Comparison of ENCODE assay signal across 20 cellular contexts in genomic region chr7:107690611-107691010, GRCh38. TPM values are rescaled to one million over a fixed set of nuclear protein-coding genes. Genes with fewer than 3 reads are reported as not detected.
A peak's percentile ranks its signal among the peaks of the same experiment; 100 is the strongest.
DNase-seq lines count a peak whose midpoint lies in the region; ATAC-seq, FAIRE-seq and TF ChIP-seq lines count a peak whose summit lies in the region.
"Had no signal": no experiment of that assay in that cellular context is flagged by ENCODE, and none has a peak within 500 bp of the region (broad histone marks: within the 10 kb centered on the region; RNA-seq: fewer than 3 reads in every experiment).

No MANE protein-coding gene starts in this region.

- no peak overlapping the region for H3K4me3 Mint-ChIP-seq in naive thymus-derived CD8-positive, alpha-beta T cell
- H3K4me3 Mint-ChIP-seq: activated B cell treated with CpG ODN at 0.5 μM for 24 hours; activated CD8-positive, alpha-beta T cell treated with anti-CD3 and anti-CD28 coated beads for 36 hours; activated T-cell treated with anti-CD3 and anti-CD28 coated beads, Interleukin-2, amount 50 U/mL, for 4 hours; stimulated activated naive B cell treated with anti-CD40 and anti-IgM and Interleukin-4, amounts not matched to agents 10 μg/mL and 1 μg/mL and 100 μg/mL, for 72 hours had no signal

- no peak for TF ChIP-seq CTCF in pancreas (IDR thresholded peaks at IDR 0.05)

- H3K36me3 ChIP-seq in SJCRH30 = no peaks in the 10 kb centered on the region
- no peaks in the 10 kb centered on the region for H3K36me3 ChIP-seq in pancreas
- H3K36me3 ChIP-seq: SJSA1, tibial nerve had no signal

- no peak for FAIRE-seq in pancreas (lab: Jason Lieb, UNC)

- POLR2A ChIA-PET in naive thymus-derived CD8-positive, alpha-beta T cell (lab: Charles Lee) = interaction anchor here (0.6 kb wide), 1 partner anchor 150 kb away, joined by 4 read pairs; no protein-coding TSS in a partner anchor

- 33 to 51% methylated on average over 2 of the region's 2 CpGs for WGBS in pancreas, 2 donors

- no peaks in the 10 kb centered on the region for H3K27me3 ChIP-seq in SJCRH30
- no peaks in the 10 kb centered on the region for H3K27me3 ChIP-seq in pancreas
- H3K27me3 ChIP-seq: dorsolateral prefrontal cortex, SJSA1, tibial nerve had no signal

- H3K4me1 ChIP-seq in SJCRH30 (peaks cover 52% of the 10 kb centered on the region), pancreas (no peaks in the 10 kb centered on the region)

- H3K27me3 Mint-ChIP-seq in naive thymus-derived CD8-positive, alpha-beta T cell = peaks cover 5 to 16% (median 12%) of the 10 kb centered on the region in 5 donors

- no peak overlapping the region for H3K27ac Mint-ChIP-seq in naive thymus-derived CD8-positive, alpha-beta T cell
- H3K27ac Mint-ChIP-seq: activated B cell treated with CpG ODN at 0.5 μM for 24 hours; activated CD8-positive, alpha-beta T cell treated with anti-CD3 and anti-CD28 coated beads for 36 hours; stimulated activated naive B cell treated with anti-CD40 and anti-IgM and Interleukin-4, amounts not matched to agents 10 μg/mL and 1 μg/mL and 100 μg/mL, for 72 hours had no signal

- intact Hi-C loops in pancreas (cut with DNase I) = no loop called here

- DNase-seq in EL = peak; percentile 9
- DNase-seq in SJCRH30 = peak; percentile 52 to 75
- DNase-seq in dermis microvascular lymphatic vessel endothelial cell (ENCODE audit: low read depth in 2 of 2) = peak; percentile 21 to 71
- peak; percentile 36 for DNase-seq in myocyte (ENCODE audit: low read depth)
- no peak for DNase-seq in naive thymus-derived CD8-positive, alpha-beta T cell
- DNase-seq in NCI-H1694 treated with DMSO at 0.1 percent for 48 hours (lab: John Stamatoyannopoulos, UW) = no peak
- DNase-seq in NCI-H2081 (lab: John Stamatoyannopoulos, UW) = no peak
- DNase-seq in pancreas = no peak
- DNase-seq: activated B cell treated with CpG ODN at 0.5 μM for 24 hours; activated CD8-positive, alpha-beta T cell treated with anti-CD3 and anti-CD28 coated beads for 36 hours; activated naive CD4-positive, alpha-beta T cell treated with anti-CD3 and anti-CD28 coated beads, Interleukin-2, amount 50 U/mL, for 16 hours; activated T-cell treated with anti-CD3 and anti-CD28 coated beads, Interleukin-2, amount 50 U/mL, for 4 hours; AML-193; COR-L47; dorsolateral prefrontal cortex; NCI-H1048; stimulated activated naive B cell treated with anti-CD40 and anti-IgM and Interleukin-4, amounts not matched to agents 10 μg/mL and 1 μg/mL and 100 μg/mL, for 72 hours had no signal

- H3K4me3 ChIP-seq in SJCRH30 = no peak overlapping the region
- no peak overlapping the region for H3K4me3 ChIP-seq in pancreas
- H3K4me3 ChIP-seq: dorsolateral prefrontal cortex, SJSA1, tibial nerve had no signal

- no peaks in the 10 kb centered on the region for H3K36me3 Mint-ChIP-seq in naive thymus-derived CD8-positive, alpha-beta T cell
- H3K36me3 Mint-ChIP-seq: stimulated activated naive B cell treated with anti-CD40 and anti-IgM and Interleukin-4, amounts not matched to agents 10 μg/mL and 1 μg/mL and 100 μg/mL, for 72 hours had no signal

- H3K9me3 ChIP-seq in SJCRH30 (replicated peaks) = no peaks in the 10 kb centered on the region
- H3K9me3 ChIP-seq in pancreas = no peaks in the 10 kb centered on the region
- H3K9me3 ChIP-seq: tibial nerve had no signal

- no peaks in the 10 kb centered on the region for H3K9me3 Mint-ChIP-seq in naive thymus-derived CD8-positive, alpha-beta T cell
- H3K9me3 Mint-ChIP-seq: activated B cell treated with CpG ODN at 0.5 μM for 24 hours; activated CD8-positive, alpha-beta T cell treated with anti-CD3 and anti-CD28 coated beads for 36 hours; activated T-cell treated with anti-CD3 and anti-CD28 coated beads, Interleukin-2, amount 50 U/mL, for 4 hours; stimulated activated naive B cell treated with anti-CD40 and anti-IgM and Interleukin-4, amounts not matched to agents 10 μg/mL and 1 μg/mL and 100 μg/mL, for 72 hours had no signal

- no peak overlapping the region; the same call in 1 of the 2 replicates for H3K27ac ChIP-seq in SJCRH30
- H3K27ac ChIP-seq in pancreas = no peak overlapping the region
- H3K27ac ChIP-seq: SJSA1, tibial nerve had no signal

- peaks cover 0 to 7% (median 0%) of the 10 kb centered on the region in 4 donors for H3K4me1 Mint-ChIP-seq in naive thymus-derived CD8-positive, alpha-beta T cell
- H3K4me1 Mint-ChIP-seq: activated B cell treated with CpG ODN at 0.5 μM for 24 hours; stimulated activated naive B cell treated with anti-CD40 and anti-IgM and Interleukin-4, amounts not matched to agents 10 μg/mL and 1 μg/mL and 100 μg/mL, for 72 hours had no signal

- ATAC-seq in naive thymus-derived CD8-positive, alpha-beta T cell = no peak
- no peak for ATAC-seq in pancreas
- ATAC-seq: activated CD8-positive, alpha-beta T cell treated with anti-CD3 and anti-CD28 coated beads for 36 hours; activated T-cell treated with anti-CD3 and anti-CD28 coated beads, Interleukin-2, amount 50 U/mL, for 4 hours; stimulated activated naive B cell treated with anti-CD40 and anti-IgM and Interleukin-4, amounts not matched to agents 10 μg/mL and 1 μg/mL and 100 μg/mL, for 72 hours had no signal

RNA-seq across cellular contexts. Expression of gene SLC26A4, which starts 30.0 kb away (rescaled TPM):
- 3.7 and 3.9 TPM in 2 replicates for total RNA-seq in SJCRH30 (2014; rRNA removed; shearing (Covaris generic))
- total RNA-seq in dermis microvascular lymphatic vessel endothelial cell (10.4 and 18.2 TPM in 2 replicates), myocyte (3.1 and 7.3 TPM in 2 replicates), pancreas (1 to 10 TPM in 1 of 6 donors, under 1 TPM in 5; 0.15 to 1.0 (median 0.44) TPM)
- 0.37 TPM for polyA plus RNA-seq in myocyte (2012)
- under 1 TPM in 1 of 2 experiments, not detected in 1; 0.08 TPM for total RNA-seq in naive thymus-derived CD8-positive, alpha-beta T cell
- polyA plus RNA-seq in naive thymus-derived CD8-positive, alpha-beta T cell = under 1 TPM in 1 of 3 donors, not detected in 2; 0.08 TPM
- polyA plus RNA-seq in pancreas = 1 to 10 TPM in 1 of 2 donors, under 1 TPM in 1; 0.72 to 2.0 TPM
- total RNA-seq: HT-29 had no signal

RNA-seq across cellular contexts. Expression of gene CBLL1, which starts 53.3 kb away (rescaled TPM):
- total RNA-seq in SJCRH30 (2014; rRNA removed; shearing (Covaris generic)) = 43.2 and 45.4 TPM in 2 replicates
- total RNA-seq in dermis microvascular lymphatic vessel endothelial cell (11.0 and 16.7 TPM in 2 replicates), myocyte (43.5 and 45.8 TPM in 2 replicates), pancreas (10 to 100 TPM in 5 of 6 donors, 1 to 10 TPM in 1; 9.4 to 15.3 (median 11.1) TPM)
- 19.4 TPM for polyA plus RNA-seq in myocyte (2012)
- 10 to 100 TPM; 51.8 to 59.9 TPM for total RNA-seq in naive thymus-derived CD8-positive, alpha-beta T cell
- polyA plus RNA-seq in naive thymus-derived CD8-positive, alpha-beta T cell = 10 to 100 TPM; 44.8 to 56.3 (median 48.6) TPM
- polyA plus RNA-seq in pancreas = 1 to 10 TPM; 3.5 to 5.4 TPM

Comparison
In these comparisons a context has a peak if more than half of its experiments do, and no peak if none do; other contexts are left out.
1. DNase-seq: peak in EL (single experiment), SJCRH30 (2 of 2), dermis microvascular lymphatic vessel endothelial cell (2 of 2) and myocyte (single experiment); none in naive thymus-derived CD8-positive, alpha-beta T cell (0 of 10), NCI-H1694 treated with DMSO at 0.1 percent for 48 hours (single experiment), NCI-H2081 (0 of 2) and pancreas (0 of 6).